1 cellular context compared by ENCODE assay signal in genomic region chr16:75256059-75256870, GRCh38.
TF ChIP-seq lines count a peak whose summit lies in the region.

No MANE protein-coding gene starts in this region.

TF ChIP-seq in A549, 52 proteins besides CTCF, POLR2A, EP300 and RAD21 (continued from another document):
- no peak for TF ChIP-seq REST (IDR thresholded peaks at IDR 0.05)
- no peak for TF ChIP-seq NPAS2 (CRISPR knock-in tag; IDR thresholded peaks at IDR 0.05; ENCODE audit: borderline replicate concordance)
- TF ChIP-seq USF2 (IDR thresholded peaks at IDR 0.05): no peak
- TF ChIP-seq RFX5 (IDR thresholded peaks at IDR 0.05): no peak
- TF ChIP-seq KDM1A (IDR thresholded peaks at IDR 0.05; ENCODE audit: low read depth): no peak
- TF ChIP-seq PHF8 (IDR thresholded peaks at IDR 0.05; ENCODE audit: borderline replicate concordance, low read depth): no peak
- TF ChIP-seq HDAC2 (IDR thresholded peaks at IDR 0.05): no peak
- TF ChIP-seq GATA3 (IDR thresholded peaks at IDR 0.05; ENCODE audit: borderline replicate concordance): no peak
- TF ChIP-seq FOSL2 (IDR thresholded peaks at IDR 0.05): no peak
- no peak for TF ChIP-seq FOSL2 (CRISPR knock-in tag; IDR thresholded peaks at IDR 0.05)
- no peak for TF ChIP-seq TP53 (CRISPR knock-in tag; IDR thresholded peaks at IDR 0.05)
TF ChIP-seq in A549: peak in this region for 0.
